ENCODE assay signal across 10 cellular contexts in genomic region chr3:138862531-138862923, GRCh38. TPM values are rescaled to one million over a fixed set of nuclear protein-coding genes. Genes with fewer than 3 reads are reported as not detected.
DNase-seq lines count a peak whose midpoint lies in the region; ATAC-seq and TF ChIP-seq lines count a peak whose summit lies in the region.
"Had no signal": no experiment of that assay in that cellular context is flagged by ENCODE, and none has a peak within 500 bp of the region (broad histone marks: within the 10 kb centered on the region; RNA-seq: fewer than 3 reads in every experiment).

No MANE protein-coding gene starts in this region.

- H3K36me3 Mint-ChIP-seq in immature natural killer cell, result no peaks in the 10 kb centered on the region

- 21 to 46% methylated on average over 4 of the region's 4 CpGs for WGBS in esophagus squamous epithelium, 2 donors

- peak; percentile 27 for ATAC-seq in PC-3
- ATAC-seq in GM18873 (IDR thresholded peaks at IDR 0.05; ENCODE audit: low FRiP score, unreplicated experiment), result no peak

- H3K9me2 ChIP-seq in PC-3 (replicated peaks; ENCODE audit: low read length), result no peaks in the 10 kb centered on the region

- no peaks in the 10 kb centered on the region for H3K79me2 ChIP-seq in PC-3 (ENCODE audit: low read length)

- H3K27me3 ChIP-seq in PC-3 (ENCODE audit: low read length) (no peaks in the 10 kb centered on the region), esophagus squamous epithelium (no peaks in the 10 kb centered on the region), neuron (ENCODE audit: insufficient read depth, low read length) (no peaks in the 10 kb centered on the region)
- H3K27me3 ChIP-seq: SJSA1 had no signal

- H3K27ac Mint-ChIP-seq in immature natural killer cell, result peak overlapping the region in 1 of 6 donors; percentile 38

- no peak for TF ChIP-seq POLR2A in esophagus squamous epithelium (IDR thresholded peaks at IDR 0.05)

- POLR2A ChIA-PET in PC-3 (lab: Charles Lee; ENCODE audit: unreplicated experiment), result interaction anchor here (0.6 to 1.1 kb wide), 2 partner anchors 14 to 53 kb away, joined by 5 to 7 read pairs; no protein-coding TSS in a partner anchor

- no TSS peak for BruUV-seq in PC-3 (replicated peaks; lab: Mats Ljungman, UMichigan)

- peak overlapping the region; percentile 98 for H3K27ac ChIP-seq in PC-3 (ENCODE audit: low read length)
- peak overlapping the region; percentile 82 to 93 (median 86) for H3K27ac ChIP-seq in esophagus squamous epithelium

- CTCF ChIA-PET in PC-3 (lab: Charles Lee), result interaction anchor here (0.9 to 1.4 kb wide), 2 partner anchors 53 to 383 kb away, joined by 3 to 6 read pairs; no protein-coding TSS in a partner anchor

- peaks cover 0 to 2% of the 10 kb centered on the region in 2 donors for H3K4me1 Mint-ChIP-seq in immature natural killer cell

- no peaks in the 10 kb centered on the region for H4K20me1 ChIP-seq in PC-3 (ENCODE audit: low read length)

- intact Hi-C loops in PC-3 (cut with micrococcal nuclease) (loop anchor here (2.0 kb wide), 1 partner anchor 28 kb away; no protein-coding TSS in a partner anchor), esophagus squamous epithelium (cut with DNase I) (no loop called here)

- peak overlapping the region; percentile 79 for H3K4me2 ChIP-seq in PC-3 (ENCODE audit: low read length)

- H3K9me3 Mint-ChIP-seq in immature natural killer cell, result no peaks in the 10 kb centered on the region
- H3K9me3 Mint-ChIP-seq: neural crest cell had no signal

- peak overlapping the region; percentile 77 for H2AFZ ChIP-seq in PC-3 (ENCODE audit: low read length)
- H2AFZ ChIP-seq in neuron (ENCODE audit: low read depth, low read length), result peak overlapping the region; percentile 42

- H3F3A ChIP-seq in PC-3 (ENCODE audit: low read length, unreplicated experiment), result no peaks in the 10 kb centered on the region

- H3K9me3 ChIP-seq in PC-3 (ENCODE audit: low read length) (no peaks in the 10 kb centered on the region), esophagus squamous epithelium (no peaks in the 10 kb centered on the region), neuron (ENCODE audit: low read length) (no peaks in the 10 kb centered on the region)
- H3K9me3 ChIP-seq: SJSA1 had no signal

- H3K9ac ChIP-seq in PC-3 (ENCODE audit: low read length), result peak overlapping the region; percentile 79

- H3K4me3 Mint-ChIP-seq in immature natural killer cell, result no peak overlapping the region

- 0 out of 2 replicates have a peak overlapping the region, but pooled peaks have one; percentile 14 for H3K4me3 ChIP-seq in PC-3 (ENCODE audit: low read length)
- H3K4me3 ChIP-seq in esophagus squamous epithelium, result peak overlapping the region in 3 of 4 donors; percentile 13 to 34 (median 16)
- peak overlapping the region; percentile 33 for H3K4me3 ChIP-seq in neuron (ENCODE audit: low read length)
- H3K4me3 ChIP-seq: SJSA1 had no signal

- peaks cover 0 to 6% (median 2%) of the 10 kb centered on the region in 3 donors for H3K27me3 Mint-ChIP-seq in immature natural killer cell (ENCODE audit: low read depth in 3 of 3)

- peaks cover 23% of the 10 kb centered on the region for H3K4me1 ChIP-seq in PC-3 (ENCODE audit: insufficient read depth, low read length)
- peaks cover 15 to 44% (median 16%) of the 10 kb centered on the region in 3 donors for H3K4me1 ChIP-seq in esophagus squamous epithelium
- H3K4me1 ChIP-seq in neuron (ENCODE audit: insufficient read depth, low read length), result peaks cover 25% of the 10 kb centered on the region

- DNase-seq in DMS53 treated with DMSO at 0.1 percent for 48 hours (lab: John Stamatoyannopoulos, UW; ENCODE audit: unreplicated experiment) (peak; percentile 43), PC-3 (no peak), esophagus squamous epithelium (lab: John Stamatoyannopoulos, UW) (no peak), immature natural killer cell (no peak), COLO668 (lab: John Stamatoyannopoulos, UW; ENCODE audit: unreplicated experiment) (no peak), GM19238 (ENCODE audit: insufficient read length, low spot score) (no peak)

- TF ChIP-seq CTCF in PC-3 (conservative IDR thresholded peaks at IDR 0.05; ENCODE audit: low read depth, low read length), result no peak
- TF ChIP-seq CTCF in esophagus squamous epithelium (IDR thresholded peaks at IDR 0.05), result no peak

- H3K36me3 ChIP-seq in PC-3 (ENCODE audit: low read depth, low read length), result no peaks in the 10 kb centered on the region
- no peaks in the 10 kb centered on the region for H3K36me3 ChIP-seq in esophagus squamous epithelium
- no peaks in the 10 kb centered on the region for H3K36me3 ChIP-seq in neuron (ENCODE audit: insufficient read depth, low read length)
- H3K36me3 ChIP-seq: SJSA1 had no signal

RNA-seq across cellular contexts. Expression of gene PIK3CB, which starts 27.8 kb away (rescaled TPM):
- total RNA-seq in PC-3 (2014; rRNA removed), result 8.3 and 15.7 TPM in 2 replicates
- total RNA-seq in esophagus squamous epithelium, result 10 to 100 TPM; 14.7 to 36.2 (median 28.5) TPM
- polyA plus RNA-seq in immature natural killer cell, result 10 to 100 TPM in 1 of 3 donors, 1 to 10 TPM in 2; 4.6 to 11.7 (median 4.8) TPM
